24 cellular contexts compared by ENCODE assay signal in the genomic region with DNA sequence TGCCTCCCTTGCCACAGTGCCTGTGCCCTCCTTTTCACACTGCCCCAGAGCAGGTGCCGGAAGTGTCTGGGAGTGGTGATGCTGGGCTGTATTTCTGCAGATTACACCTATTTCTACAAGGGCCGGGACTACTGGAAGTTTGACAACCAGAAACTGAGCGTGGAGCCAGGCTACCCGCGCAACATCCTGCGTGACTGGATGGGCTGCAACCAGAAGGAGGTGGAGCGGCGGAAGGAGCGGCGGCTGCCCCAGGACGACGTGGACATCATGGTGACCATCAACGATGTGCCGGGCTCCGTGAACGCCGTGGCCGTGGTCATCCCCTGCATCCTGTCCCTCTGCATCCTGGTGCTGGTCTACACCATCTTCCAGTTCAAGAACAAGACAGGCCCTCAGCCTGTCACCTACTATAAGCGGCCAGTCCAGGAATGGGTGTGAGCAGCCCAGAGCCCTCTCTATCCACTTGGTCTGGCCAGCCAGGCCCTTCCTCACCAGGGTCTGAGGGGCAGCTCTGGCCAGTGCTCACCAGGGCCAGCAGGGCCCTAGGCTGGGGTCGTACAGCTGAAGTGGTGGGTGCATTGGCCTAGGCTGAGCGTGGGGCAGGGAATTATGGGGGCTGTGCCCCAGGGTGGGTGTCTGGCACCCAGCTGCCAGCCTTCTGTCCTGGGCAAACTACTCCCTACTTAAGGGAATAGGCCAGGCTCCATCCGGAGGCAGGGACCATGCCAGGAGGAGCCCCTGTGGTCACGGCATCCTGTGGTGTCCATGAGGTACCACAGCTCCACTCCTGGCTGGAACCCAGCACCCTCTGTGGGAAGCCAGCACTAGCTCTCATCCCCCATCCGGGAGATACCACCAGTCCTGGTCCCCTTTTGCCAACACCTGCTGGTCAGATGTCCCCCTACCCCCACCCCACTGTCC.
A peak's percentile ranks its signal among the peaks of the same experiment; 100 is the strongest.
DNase-seq lines count a peak whose midpoint lies in the region; ATAC-seq and TF ChIP-seq lines count a peak whose summit lies in the region.
"Had no signal": no experiment of that assay in that cellular context is flagged by ENCODE, and none has a peak within 500 bp of the region (broad histone marks: within the 10 kb centered on the region; RNA-seq: fewer than 3 reads in every experiment).

No MANE protein-coding gene starts in this region.

- DNase-seq in NCI-H2081 (lab: John Stamatoyannopoulos, UW), result peak; percentile 21 to 25
- no peak for DNase-seq in NCI-H2081 treated with DMSO at 0.1 percent for 48 hours (lab: John Stamatoyannopoulos, UW)
- DNase-seq in RWPE2 (ENCODE audit: low spot score), result peak; percentile 85
- peak; percentile 35 for DNase-seq in islet precursor cell
- DNase-seq in stimulated activated naive B cell treated with anti-CD40 and anti-IgM and Interleukin-4, amounts not matched to agents 10 μg/mL and 1 μg/mL and 100 μg/mL, for 72 hours, result no peak
- no peak for DNase-seq in DMS79 (lab: John Stamatoyannopoulos, UW)
- DNase-seq: 8988T; activated B cell treated with CpG ODN at 0.5 μM for 24 hours; activated CD4-positive, alpha-beta T cell treated with anti-CD3 and anti-CD28 coated beads, Interleukin-2, amount 50 U/mL, for 48 hours; DMS79 treated with DMSO at 0.1 percent for 48 hours; HFFc6; NCI-H1436 treated with DMSO at 0.1 percent for 48 hours; stimulated activated CD4-positive, alpha-beta T cell treated with anti-CD3 and anti-CD28 coated beads, Interleukin-12 subunit alpha, Interleukin-12 subunit beta, amount 100 ng/mL, for 4 hours; stimulated activated CD4-positive, alpha-beta T cell treated with anti-CD3 and anti-CD28 coated beads, Interleukin-4, amount 100 ng/mL, for 1 hour; SW 1271; T1000 had no signal

- no peak overlapping the region for H3K4me3 ChIP-seq in RWPE2 (ENCODE audit: severe bottlenecking)
- H3K4me3 ChIP-seq: breast epithelium, heart left ventricle, neural progenitor cell had no signal

- H3K4me1 Mint-ChIP-seq in stimulated activated naive B cell treated with anti-CD40 and anti-IgM and Interleukin-4, amounts not matched to agents 10 μg/mL and 1 μg/mL and 100 μg/mL, for 72 hours, result peaks cover 14 to 35% of the 10 kb centered on the region in 2 donors

- peaks cover 37 to 56% of the 10 kb centered on the region in 2 donors for H3K36me3 Mint-ChIP-seq in stimulated activated naive B cell treated with anti-CD40 and anti-IgM and Interleukin-4, amounts not matched to agents 10 μg/mL and 1 μg/mL and 100 μg/mL, for 72 hours

- H3K27ac Mint-ChIP-seq in stimulated activated naive B cell treated with anti-CD40 and anti-IgM and Interleukin-4, amounts not matched to agents 10 μg/mL and 1 μg/mL and 100 μg/mL, for 72 hours, result peak overlapping the region; percentile 31
- H3K27ac Mint-ChIP-seq: activated B cell treated with CpG ODN at 0.5 μM for 24 hours, HFFc6, neural progenitor cell had no signal

- H3K4me1 ChIP-seq in RWPE2 (ENCODE audit: insufficient read depth, poor library complexity, severe bottlenecking), result peaks cover 21% of the 10 kb centered on the region

- peaks cover 34% of the 10 kb centered on the region for H3K36me3 ChIP-seq in RWPE2 (ENCODE audit: low read depth)
- H3K36me3 ChIP-seq: neural progenitor cell had no signal

- ATAC-seq in RWPE2 (ENCODE audit: low read depth) (no peak), GM21717 (IDR thresholded peaks at IDR 0.05; ENCODE audit: unreplicated experiment) (no peak), HG03175 (IDR thresholded peaks at IDR 0.05; ENCODE audit: unreplicated experiment) (no peak)
- ATAC-seq in stimulated activated naive B cell treated with anti-CD40 and anti-IgM and Interleukin-4, amounts not matched to agents 10 μg/mL and 1 μg/mL and 100 μg/mL, for 72 hours (replicated peaks), result no peak
- ATAC-seq: activated naive CD4-positive, alpha-beta T cell treated with anti-CD3 and anti-CD28 coated beads, Interleukin-2, amount 50 U/mL, for 72 hours; Panc1; sciatic nerve had no signal

- no peak for TF ChIP-seq CTCF in RWPE2 (IDR thresholded peaks at IDR 0.05; ENCODE audit: poor library complexity, severe bottlenecking)

- H3K27me3 ChIP-seq in RWPE2 (ENCODE audit: insufficient read depth, poor library complexity, severe bottlenecking), result no peaks in the 10 kb centered on the region
- H3K27me3 ChIP-seq: breast epithelium, heart left ventricle, neural progenitor cell had no signal

- H3K9me3 Mint-ChIP-seq in stimulated activated naive B cell treated with anti-CD40 and anti-IgM and Interleukin-4, amounts not matched to agents 10 μg/mL and 1 μg/mL and 100 μg/mL, for 72 hours, result no peaks in the 10 kb centered on the region
- H3K9me3 Mint-ChIP-seq: activated B cell treated with CpG ODN at 0.5 μM for 24 hours; activated naive CD4-positive, alpha-beta T cell treated with anti-CD3 and anti-CD28 coated beads, Interleukin-2, amount 50 U/mL, for 72 hours; HFFc6; neural progenitor cell had no signal

- H3K27ac ChIP-seq in RWPE2 (ENCODE audit: poor library complexity, severe bottlenecking), result no peak overlapping the region

- no peak overlapping the region for H3K4me3 Mint-ChIP-seq in stimulated activated naive B cell treated with anti-CD40 and anti-IgM and Interleukin-4, amounts not matched to agents 10 μg/mL and 1 μg/mL and 100 μg/mL, for 72 hours
- H3K4me3 Mint-ChIP-seq: activated B cell treated with CpG ODN at 0.5 μM for 24 hours, HFFc6, neural progenitor cell had no signal

- no peaks in the 10 kb centered on the region for H3K27me3 Mint-ChIP-seq in stimulated activated naive B cell treated with anti-CD40 and anti-IgM and Interleukin-4, amounts not matched to agents 10 μg/mL and 1 μg/mL and 100 μg/mL, for 72 hours
- H3K27me3 Mint-ChIP-seq: activated B cell treated with CpG ODN at 0.5 μM for 24 hours had no signal

- no peaks in the 10 kb centered on the region for H3K9me3 ChIP-seq in RWPE2 (ENCODE audit: severe bottlenecking)
- H3K9me3 ChIP-seq: breast epithelium, heart left ventricle had no signal

Comparison
In these comparisons a context has a peak if more than half of its experiments do, and no peak if none do; other contexts are left out.
1. DNase-seq: peak in NCI-H2081 (2 of 2), RWPE2 (single experiment) and islet precursor cell (single experiment); none in NCI-H2081 treated with DMSO at 0.1 percent for 48 hours (single experiment), stimulated activated naive B cell treated with anti-CD40 and anti-IgM and Interleukin-4, amounts not matched to agents 10 μg/mL and 1 μg/mL and 100 μg/mL, for 72 hours (single experiment) and DMS79 (single experiment).